ENCODE assay signal across 27 cellular contexts in genomic region chr18:22613788-22614187, GRCh38.
DNase-seq lines count a peak whose midpoint lies in the region; ATAC-seq and TF ChIP-seq lines count a peak whose summit lies in the region.
"Had no signal": no experiment of that assay in that cellular context is flagged by ENCODE, and none has a peak within 500 bp of the region (broad histone marks: within the 10 kb centered on the region; RNA-seq: fewer than 3 reads in every experiment).

No MANE protein-coding gene starts in this region.

- peaks cover 14% of the 10 kb centered on the region for H3K4me1 ChIP-seq in lower lobe of right lung
- H3K4me1 ChIP-seq in Peyer's patch = no peaks in the 10 kb centered on the region
- H3K4me1 ChIP-seq: BLaER1, psoas muscle had no signal

- intact Hi-C loops in lower lobe of right lung (cut with DNase I) = no loop called here

- DNase-seq in AG08395 (ENCODE audit: low spot score) (peak; percentile 22), HCEC 1CT (peak; percentile 19), epithelial cell of esophagus (ENCODE audit: low read depth) (peak; percentile 67), lower lobe of right lung (no peak), Peyer's patch (no peak)
- DNase-seq in stimulated activated CD4-positive, alpha-beta T cell treated with anti-CD3 and anti-CD28 coated beads, Interleukin-4, amount 100 ng/mL, for 24 hours = no peak
- DNase-seq: activated CD4-positive, alpha-beta memory T cell treated with anti-CD3 and anti-CD28 coated beads for 36 hours; DMS79; heart left ventricle; HFFc6; naive B cell; NCI-H2081; NCI-H774; psoas muscle; sigmoid colon; stimulated activated CD4-positive, alpha-beta T cell treated with anti-CD3 and anti-CD28 coated beads, Interleukin-15, amount 100 ng/mL, for 24 hours; stimulated activated naive CD8-positive, alpha-beta T cell treated with anti-CD3 and anti-CD28 coated beads, Interleukin-15, Interleukin-2, amounts not matched to agents 100 U/mL and 50 U/mL, for 24 hours; testis had no signal

- no peaks in the 10 kb centered on the region for H3K27me3 ChIP-seq in lower lobe of right lung (ENCODE audit: low read depth)
- no peaks in the 10 kb centered on the region for H3K27me3 ChIP-seq in Peyer's patch
- H3K27me3 ChIP-seq: ascending aorta, BLaER1, heart left ventricle, neutrophil, sigmoid colon, testis had no signal

- TF ChIP-seq POLR2A in Peyer's patch (IDR thresholded peaks at IDR 0.05) = no peak

- H3K4me3 ChIP-seq in epithelial cell of esophagus (ENCODE audit: low read length) (no peak overlapping the region), lower lobe of right lung (no peak overlapping the region), Peyer's patch (no peak overlapping the region)
- H3K4me3 ChIP-seq: ascending aorta, BLaER1, heart left ventricle, psoas muscle, sigmoid colon, SK-N-MC, testis had no signal

- H3K27ac ChIP-seq in lower lobe of right lung = peak overlapping the region; percentile 70
- H3K27ac ChIP-seq in Peyer's patch = no peak overlapping the region
- H3K27ac ChIP-seq: ascending aorta, BLaER1, heart left ventricle, KMS-11, neutrophil, psoas muscle, RWPE1, sigmoid colon, SK-N-MC, testis had no signal

- no peaks in the 10 kb centered on the region for H3K9me3 ChIP-seq in lower lobe of right lung
- H3K9me3 ChIP-seq in Peyer's patch = no peaks in the 10 kb centered on the region
- H3K9me3 ChIP-seq: ascending aorta, BLaER1, heart left ventricle, neutrophil, psoas muscle, sigmoid colon, testis had no signal

- ATAC-seq in lower lobe of right lung (peak; percentile 8 to 27), GM19328 (IDR thresholded peaks at IDR 0.05; ENCODE audit: unreplicated experiment) (no peak), GM21576 (IDR thresholded peaks at IDR 0.05; ENCODE audit: unreplicated experiment) (no peak)
- ATAC-seq: activated CD4-positive, CD25-positive, alpha-beta regulatory T cell treated with anti-CD3 and anti-CD28 coated beads, Interleukin-2, amount 50 U/mL, for 24 hours; psoas muscle; stimulated activated naive CD8-positive, alpha-beta T cell treated with anti-CD3 and anti-CD28 coated beads, Interleukin-15, Interleukin-2, amounts not matched to agents 100 U/mL and 50 U/mL, for 24 hours had no signal

- H3K36me3 ChIP-seq in lower lobe of right lung = no peaks in the 10 kb centered on the region
- H3K36me3 ChIP-seq in Peyer's patch = no peaks in the 10 kb centered on the region
- H3K36me3 ChIP-seq: ascending aorta, BLaER1, heart left ventricle, neutrophil, sigmoid colon had no signal

- TF ChIP-seq CTCF in epithelial cell of esophagus (IDR thresholded peaks at IDR 0.05; ENCODE audit: insufficient read depth, low read depth, low read length, missing control alignments) (no peak), lower lobe of right lung (IDR thresholded peaks at IDR 0.05) (no peak), Peyer's patch (IDR thresholded peaks at IDR 0.05) (no peak)

Comparison
In these comparisons a context has a peak if more than half of its experiments do, and no peak if none do; other contexts are left out.
1. DNase-seq: peak in AG08395 (single experiment), HCEC 1CT (single experiment) and epithelial cell of esophagus (single experiment); none in lower lobe of right lung (single experiment), stimulated activated CD4-positive, alpha-beta T cell treated with anti-CD3 and anti-CD28 coated beads, Interleukin-4, amount 100 ng/mL, for 24 hours (single experiment) and Peyer's patch (0 of 3).
2. ATAC-seq: peak in lower lobe of right lung (2 of 2); none in GM19328 (single experiment) and GM21576 (single experiment).